In genomic region chr15:26081758-26082068, GRCh38 we compare ENCODE assay signal across 10 cellular contexts.
A peak's percentile ranks its signal among the peaks of the same experiment; 100 is the strongest.
DNase-seq lines count a peak whose midpoint lies in the region; ATAC-seq and TF ChIP-seq lines count a peak whose summit lies in the region.
"Had no signal": no experiment of that assay in that cellular context is flagged by ENCODE, and none has a peak within 500 bp of the region (broad histone marks: within the 10 kb centered on the region; RNA-seq: fewer than 3 reads in every experiment).

No MANE protein-coding gene starts in this region.

- H2AFZ ChIP-seq in GM23248 (no peak overlapping the region), Karpas-422 (ENCODE audit: low read length) (no peak overlapping the region)

- in situ Hi-C loops in GM23248 (cut with MboI): no loop called here

- no peaks in the 10 kb centered on the region for H3K79me2 ChIP-seq in GM23248 (ENCODE audit: insufficient read depth)
- no peaks in the 10 kb centered on the region for H3K79me2 ChIP-seq in Karpas-422 (ENCODE audit: low read length)

- H3K36me3 ChIP-seq in GM23248 (ENCODE audit: low read depth) (no peaks in the 10 kb centered on the region), Peyer's patch (no peaks in the 10 kb centered on the region), esophagus muscularis mucosa (no peaks in the 10 kb centered on the region), sigmoid colon (no peaks in the 10 kb centered on the region), Karpas-422 (ENCODE audit: insufficient read depth, low read length) (no peaks in the 10 kb centered on the region)
- H3K36me3 ChIP-seq: cardiac muscle cell, left lung had no signal

- peaks cover 20% of the 10 kb centered on the region for H3K4me1 ChIP-seq in GM23248 (ENCODE audit: insufficient read depth)
- no peaks in the 10 kb centered on the region for H3K4me1 ChIP-seq in Peyer's patch
- H3K4me1 ChIP-seq in esophagus muscularis mucosa: peaks cover 3 to 22% (median 14%) of the 10 kb centered on the region in 4 donors
- H3K4me1 ChIP-seq in sigmoid colon: peaks cover 0 to 16% (median 7%) of the 10 kb centered on the region in 4 donors
- H3K4me1 ChIP-seq in Karpas-422 (ENCODE audit: low read length): no peaks in the 10 kb centered on the region
- H3K4me1 ChIP-seq: left lung had no signal

- H3K9me2 ChIP-seq in GM23248 (ENCODE audit: insufficient read depth) (no peaks in the 10 kb centered on the region), Karpas-422 (replicated peaks; ENCODE audit: insufficient read depth, low read length) (no peaks in the 10 kb centered on the region)

- peaks cover 31% of the 10 kb centered on the region for H3F3A ChIP-seq in GM23248 (ENCODE audit: insufficient read depth)

- no peak for TF ChIP-seq POLR2A in Peyer's patch (IDR thresholded peaks at IDR 0.05)
- TF ChIP-seq POLR2A in esophagus muscularis mucosa (IDR thresholded peaks at IDR 0.05; ENCODE audit: low read depth): no peak
- TF ChIP-seq POLR2A in sigmoid colon (IDR thresholded peaks at IDR 0.05): no peak

- no peak overlapping the region for H3K27ac ChIP-seq in GM23248
- H3K27ac ChIP-seq in Peyer's patch: peak overlapping the region in 3 of 4 donors; percentile 46 to 88 (median 57)
- peak overlapping the region; percentile 90 to 96 (median 92) for H3K27ac ChIP-seq in esophagus muscularis mucosa (replicated peaks in 1 of 4)
- peak overlapping the region; percentile 30 to 95 (median 94) for H3K27ac ChIP-seq in sigmoid colon
- no peak overlapping the region for H3K27ac ChIP-seq in Karpas-422 (ENCODE audit: low read length)

- no peak for TF ChIP-seq CTCF in Peyer's patch (IDR thresholded peaks at IDR 0.05)
- no peak for TF ChIP-seq CTCF in esophagus muscularis mucosa (IDR thresholded peaks at IDR 0.05)
- no peak for TF ChIP-seq CTCF in sigmoid colon (IDR thresholded peaks at IDR 0.05)

- H4K20me1 ChIP-seq in GM23248 (ENCODE audit: insufficient read depth): no peaks in the 10 kb centered on the region
- no peaks in the 10 kb centered on the region for H4K20me1 ChIP-seq in Karpas-422 (ENCODE audit: insufficient read depth, low read depth, low read length)

- H3K4me3 ChIP-seq in GM23248 (no peak overlapping the region), Peyer's patch (peak overlapping the region in 3 of 4 donors; percentile 9 to 82 (median 60)), esophagus muscularis mucosa (peak overlapping the region in 2 of 4 donors; percentile 73 to 90), sigmoid colon (peak overlapping the region in 2 of 4 donors; percentile 77 to 86), Karpas-422 (ENCODE audit: low read length) (no peak overlapping the region)

- H3K4me2 ChIP-seq in GM23248 (ENCODE audit: unreplicated experiment) (peak overlapping the region; percentile 45), Karpas-422 (ENCODE audit: low read depth, low read length, poor library complexity, severe bottlenecking) (no peak overlapping the region)

- no peaks in the 10 kb centered on the region for H3K9me3 ChIP-seq in GM23248 (ENCODE audit: low read depth)
- no peaks in the 10 kb centered on the region for H3K9me3 ChIP-seq in Peyer's patch
- H3K9me3 ChIP-seq in esophagus muscularis mucosa: no peaks in the 10 kb centered on the region
- no peaks in the 10 kb centered on the region for H3K9me3 ChIP-seq in sigmoid colon
- H3K9me3 ChIP-seq in Karpas-422 (ENCODE audit: low read length): peaks cover 63% of the 10 kb centered on the region
- H3K9me3 ChIP-seq: left lung had no signal

- intact Hi-C loops in esophagus muscularis mucosa (cut with DNase I): no loop called here
- intact Hi-C loops in sigmoid colon (cut with DNase I): loop anchor here (5.0 kb wide), 1 partner anchor 644 kb away; the partner anchor contains the start of gene UBE3A

- DNase-seq in GM23248: no peak
- no peak for DNase-seq in Peyer's patch
- no peak for DNase-seq in esophagus muscularis mucosa (ENCODE audit: extremely low spot score)
- DNase-seq in sigmoid colon: no peak
- no peak for DNase-seq in EL
- DNase-seq in Karpas-422: no peak
- no peak for DNase-seq in SKM-1 treated with dmso at 0.1 percent for 144 hours (lab: John Stamatoyannopoulos, UW; ENCODE audit: unreplicated experiment)

- no peaks in the 10 kb centered on the region for H3K27me3 ChIP-seq in GM23248 (replicated peaks; ENCODE audit: insufficient read depth)
- no peaks in the 10 kb centered on the region for H3K27me3 ChIP-seq in Peyer's patch
- no peaks in the 10 kb centered on the region for H3K27me3 ChIP-seq in esophagus muscularis mucosa
- H3K27me3 ChIP-seq in sigmoid colon: no peaks in the 10 kb centered on the region
- H3K27me3 ChIP-seq in Karpas-422 (ENCODE audit: low read length): no peaks in the 10 kb centered on the region
- H3K27me3 ChIP-seq: cardiac muscle cell, left lung had no signal

- ATAC-seq in HG03095 (IDR thresholded peaks at IDR 0.05; ENCODE audit: unreplicated experiment): no peak

- TF ChIP-seq EP300 in esophagus muscularis mucosa (IDR thresholded peaks at IDR 0.05) (no peak), sigmoid colon (IDR thresholded peaks at IDR 0.05) (no peak)

- H3K9ac ChIP-seq in GM23248: no peak overlapping the region
- H3K9ac ChIP-seq in Karpas-422 (ENCODE audit: low read length): no peak overlapping the region

- WGBS in GM23248 (ENCODE audit: low coverage in 1 of 2, low lambda C conversion rate in 2 of 2, missing lambda C conversion rate in 2 of 2), 2 experiments: 33 to 36% methylated on average over 5 of the region's 5 CpGs
- 61% methylated on average over 5 of the region's 5 CpGs for WGBS in esophagus muscularis mucosa
- WGBS in sigmoid colon, 2 donors: 44 to 62% methylated on average over 5 of the region's 5 CpGs

Comparison
In these comparisons a context has a peak if more than half of its experiments do, and no peak if none do; other contexts are left out.
1. H3K27ac ChIP-seq: peak in Peyer's patch (3 of 4), esophagus muscularis mucosa (4 of 4) and sigmoid colon (4 of 4); none in GM23248 (single experiment) and Karpas-422 (single experiment).
2. H3K4me3 ChIP-seq: peak in Peyer's patch (3 of 4); none in GM23248 (single experiment) and Karpas-422 (single experiment).